In the genomic region with DNA sequence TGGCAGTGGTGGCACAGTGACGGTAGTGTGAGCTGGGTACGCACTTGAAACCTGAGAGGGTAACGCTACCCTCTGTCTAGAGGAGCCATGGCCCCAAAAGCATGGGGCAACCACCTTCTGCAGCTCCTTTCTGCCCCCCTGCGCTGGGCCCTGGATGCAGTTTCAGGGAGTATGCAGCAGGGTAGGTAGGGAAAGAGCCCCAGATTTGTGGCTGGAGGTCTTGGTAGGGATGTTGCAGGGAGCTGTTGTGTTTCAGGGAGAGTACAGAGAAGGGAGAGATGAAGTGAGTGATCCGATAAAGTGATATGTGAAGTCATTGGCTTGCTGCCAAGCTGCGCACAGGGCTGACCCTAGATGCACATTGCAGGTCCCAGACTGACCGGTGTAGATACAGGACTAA, we compare ENCODE assay signal across 15 cellular contexts. TPM values are rescaled to one million over a fixed set of nuclear protein-coding genes. Genes with fewer than 3 reads are reported as not detected.
DNase-seq lines count a peak whose midpoint lies in the region; ATAC-seq, FAIRE-seq and TF ChIP-seq lines count a peak whose summit lies in the region.
"Had no signal": no experiment of that assay in that cellular context is flagged by ENCODE, and none has a peak within 500 bp of the region (broad histone marks: within the 10 kb centered on the region; RNA-seq: fewer than 3 reads in every experiment).

No MANE protein-coding gene starts in this region.

- H3K4me1 Mint-ChIP-seq in activated naive CD8-positive, alpha-beta T cell (ENCODE audit: low read depth) = peaks cover 31% of the 10 kb centered on the region
- peaks cover 28% of the 10 kb centered on the region for H3K4me1 Mint-ChIP-seq in activated naive CD8-positive, alpha-beta T cell treated with anti-CD3 and anti-CD28 coated beads, Interleukin-2, amount 50 U/mL, for 24 hours
- peaks cover 24% of the 10 kb centered on the region for H3K4me1 Mint-ChIP-seq in astrocyte (ENCODE audit: low read depth, unreplicated experiment)
- peaks cover 52% of the 10 kb centered on the region for H3K4me1 Mint-ChIP-seq in stimulated activated effector memory CD8-positive, alpha-beta T cell treated with anti-CD3 and anti-CD28 coated beads, Interleukin-12 subunit alpha, Interleukin-12 subunit beta, amount 100 ng/mL, for 72 hours
- H3K4me1 Mint-ChIP-seq in naive thymus-derived CD8-positive, alpha-beta T cell = peaks cover 22 to 54% (median 50%) of the 10 kb centered on the region in 4 donors

- H3K27me3 Mint-ChIP-seq in activated naive CD8-positive, alpha-beta T cell = no peaks in the 10 kb centered on the region
- no peaks in the 10 kb centered on the region for H3K27me3 Mint-ChIP-seq in activated naive CD8-positive, alpha-beta T cell treated with anti-CD3 and anti-CD28 coated beads, Interleukin-2, amount 50 U/mL, for 24 hours
- no peaks in the 10 kb centered on the region for H3K27me3 Mint-ChIP-seq in astrocyte (ENCODE audit: low read depth, unreplicated experiment)
- H3K27me3 Mint-ChIP-seq in naive thymus-derived CD8-positive, alpha-beta T cell = no peaks in the 10 kb centered on the region

- no peaks in the 10 kb centered on the region for H3K36me3 ChIP-seq in astrocyte (ENCODE audit: insufficient read depth, low read length)

- no peaks in the 10 kb centered on the region for H3K79me2 ChIP-seq in astrocyte (ENCODE audit: insufficient read depth, low read length)

- H3K27me3 ChIP-seq in astrocyte (ENCODE audit: insufficient read depth, low read length) = peaks cover 3% of the 10 kb centered on the region
- H3K27me3 ChIP-seq: BLaER1 treated with 17β-estradiol and CSF1 and Interleukin-3, amounts not matched to agents 10 nM and 100 nM; body of pancreas had no signal

- ATAC-seq in activated naive CD8-positive, alpha-beta T cell treated with anti-CD3 and anti-CD28 coated beads, Interleukin-2, amount 50 U/mL, for 24 hours = no peak
- ATAC-seq in stimulated activated effector memory CD8-positive, alpha-beta T cell treated with anti-CD3 and anti-CD28 coated beads, Interleukin-12 subunit alpha, Interleukin-12 subunit beta, amount 100 ng/mL, for 72 hours = no peak
- no peak for ATAC-seq in naive thymus-derived CD8-positive, alpha-beta T cell
- no peak for ATAC-seq in GM21515 (IDR thresholded peaks at IDR 0.05; ENCODE audit: unreplicated experiment)
- ATAC-seq: body of pancreas, foreskin keratinocyte had no signal

- peaks cover 15% of the 10 kb centered on the region for H3K4me1 ChIP-seq in astrocyte (ENCODE audit: insufficient read depth, low read length)

- TF ChIP-seq CTCF in astrocyte (IDR thresholded peaks at IDR 0.05; ENCODE audit: insufficient read depth, low read depth, low read length) = no peak

- H3K9me3 Mint-ChIP-seq in activated naive CD8-positive, alpha-beta T cell (ENCODE audit: low read depth) = no peaks in the 10 kb centered on the region
- H3K9me3 Mint-ChIP-seq in activated naive CD8-positive, alpha-beta T cell treated with anti-CD3 and anti-CD28 coated beads, Interleukin-2, amount 50 U/mL, for 24 hours = no peaks in the 10 kb centered on the region
- H3K9me3 Mint-ChIP-seq in astrocyte (ENCODE audit: unreplicated experiment) = no peaks in the 10 kb centered on the region
- H3K9me3 Mint-ChIP-seq in stimulated activated effector memory CD8-positive, alpha-beta T cell treated with anti-CD3 and anti-CD28 coated beads, Interleukin-12 subunit alpha, Interleukin-12 subunit beta, amount 100 ng/mL, for 72 hours = no peaks in the 10 kb centered on the region
- H3K9me3 Mint-ChIP-seq in naive thymus-derived CD8-positive, alpha-beta T cell = no peaks in the 10 kb centered on the region

- no peaks in the 10 kb centered on the region for H3K36me3 Mint-ChIP-seq in activated naive CD8-positive, alpha-beta T cell
- H3K36me3 Mint-ChIP-seq in activated naive CD8-positive, alpha-beta T cell treated with anti-CD3 and anti-CD28 coated beads, Interleukin-2, amount 50 U/mL, for 24 hours (ENCODE audit: low read depth) = peaks cover 24% of the 10 kb centered on the region
- H3K36me3 Mint-ChIP-seq in astrocyte (ENCODE audit: low read depth, unreplicated experiment) = peaks cover 3% of the 10 kb centered on the region
- H3K36me3 Mint-ChIP-seq in stimulated activated effector memory CD8-positive, alpha-beta T cell treated with anti-CD3 and anti-CD28 coated beads, Interleukin-12 subunit alpha, Interleukin-12 subunit beta, amount 100 ng/mL, for 72 hours = peaks cover 83% of the 10 kb centered on the region
- H3K36me3 Mint-ChIP-seq in naive thymus-derived CD8-positive, alpha-beta T cell = peaks cover 0 to 11% (median 0%) of the 10 kb centered on the region in 3 donors

- H3K4me2 ChIP-seq in astrocyte (ENCODE audit: low read length) = no peak overlapping the region
- H3K4me2 ChIP-seq: BLaER1 treated with 17β-estradiol and CSF1 and Interleukin-3, amounts not matched to agents 10 nM and 100 nM; PC-9 had no signal

- DNase-seq in activated naive CD8-positive, alpha-beta T cell treated with anti-CD3 and anti-CD28 coated beads, Interleukin-2, amount 50 U/mL, for 24 hours = no peak
- DNase-seq in HT-29 (ENCODE audit: low spot score) (peak; percentile 44), astrocyte (ENCODE audit: low read depth) (no peak), HuH-7 (ENCODE audit: low spot score) (no peak)
- no peak for DNase-seq in stimulated activated effector memory CD8-positive, alpha-beta T cell treated with anti-CD3 and anti-CD28 coated beads, Interleukin-12 subunit alpha, Interleukin-12 subunit beta, amount 100 ng/mL, for 72 hours (ENCODE audit: low spot score in 2 of 2)
- no peak for DNase-seq in naive thymus-derived CD8-positive, alpha-beta T cell
- DNase-seq: effector CD8-positive, alpha-beta T cell; foreskin keratinocyte; KG1; NCI-H187 treated with DMSO at 0.1 percent for 48 hours; PC-9 had no signal

- no peak overlapping the region for H3K4me3 ChIP-seq in astrocyte (ENCODE audit: insufficient read depth, low read depth, low read length)
- H3K4me3 ChIP-seq: BLaER1 treated with 17β-estradiol and CSF1 and Interleukin-3, amounts not matched to agents 10 nM and 100 nM; body of pancreas; PC-9 had no signal

- no peak overlapping the region for H3K27ac ChIP-seq in astrocyte (ENCODE audit: low read depth, low read length)
- H3K27ac ChIP-seq: body of pancreas, foreskin keratinocyte, PC-9 had no signal

- peak overlapping the region; percentile 50 for H3K27ac Mint-ChIP-seq in activated naive CD8-positive, alpha-beta T cell
- no peak overlapping the region for H3K27ac Mint-ChIP-seq in activated naive CD8-positive, alpha-beta T cell treated with anti-CD3 and anti-CD28 coated beads, Interleukin-2, amount 50 U/mL, for 24 hours
- H3K27ac Mint-ChIP-seq in astrocyte (ENCODE audit: unreplicated experiment) = peak overlapping the region; percentile 47
- H3K27ac Mint-ChIP-seq in stimulated activated effector memory CD8-positive, alpha-beta T cell treated with anti-CD3 and anti-CD28 coated beads, Interleukin-12 subunit alpha, Interleukin-12 subunit beta, amount 100 ng/mL, for 72 hours = peak overlapping the region; percentile 89
- H3K27ac Mint-ChIP-seq in naive thymus-derived CD8-positive, alpha-beta T cell = peak overlapping the region in 3 of 10 donors; percentile 4 to 92 (median 50)

- H3K4me3 Mint-ChIP-seq in activated naive CD8-positive, alpha-beta T cell = no peak overlapping the region
- H3K4me3 Mint-ChIP-seq in activated naive CD8-positive, alpha-beta T cell treated with anti-CD3 and anti-CD28 coated beads, Interleukin-2, amount 50 U/mL, for 24 hours = no peak overlapping the region
- no peak overlapping the region for H3K4me3 Mint-ChIP-seq in astrocyte (ENCODE audit: unreplicated experiment)
- no peak overlapping the region for H3K4me3 Mint-ChIP-seq in stimulated activated effector memory CD8-positive, alpha-beta T cell treated with anti-CD3 and anti-CD28 coated beads, Interleukin-12 subunit alpha, Interleukin-12 subunit beta, amount 100 ng/mL, for 72 hours
- H3K4me3 Mint-ChIP-seq in naive thymus-derived CD8-positive, alpha-beta T cell = no peak overlapping the region

- no peak for FAIRE-seq in astrocyte (lab: Jason Lieb, UNC)

- no peak overlapping the region for H3K9ac ChIP-seq in astrocyte (ENCODE audit: low read length)
- H3K9ac ChIP-seq: BLaER1 treated with 17β-estradiol and CSF1 and Interleukin-3, amounts not matched to agents 10 nM and 100 nM had no signal

- H3K9me3 ChIP-seq in astrocyte (ENCODE audit: insufficient read depth, low read depth, low read length) = no peaks in the 10 kb centered on the region
- H3K9me3 ChIP-seq: BLaER1 treated with 17β-estradiol and CSF1 and Interleukin-3, amounts not matched to agents 10 nM and 100 nM; body of pancreas had no signal

- no peak overlapping the region for H2AFZ ChIP-seq in astrocyte (ENCODE audit: low read depth, low read length)
- H2AFZ ChIP-seq: PC-9 had no signal

- H4K20me1 ChIP-seq in astrocyte (ENCODE audit: insufficient read depth, low read length) = peaks cover 32% of the 10 kb centered on the region

- POLR2A ChIA-PET in naive thymus-derived CD8-positive, alpha-beta T cell (lab: Charles Lee) = interaction anchor here (1.3 to 12.0 kb wide), 4 partner anchors 8 to 18 kb away, joined by 5 to 192 read pairs (median 36); a partner anchor contains a TSS

RNA-seq across cellular contexts. Expression of a gene that starts 2.7 kb away (rescaled TPM):
- 0.56 TPM in 1 of 2 replicates, not detected in the other for total RNA-seq in HT-29 (2014; rRNA removed; shearing (Covaris generic))
- 0.70 and 0.79 TPM in 2 replicates for total RNA-seq in astrocyte
- 1 to 10 TPM; 3.3 to 3.9 TPM for total RNA-seq in naive thymus-derived CD8-positive, alpha-beta T cell
- polyA plus RNA-seq in naive thymus-derived CD8-positive, alpha-beta T cell = not detected

RNA-seq across cellular contexts. Expression of a gene that starts 14.3 kb away (rescaled TPM):
- 20.0 and 22.9 TPM in 2 replicates for total RNA-seq in HT-29 (2014; rRNA removed; shearing (Covaris generic))
- total RNA-seq in astrocyte = 9.6 and 10.6 TPM in 2 replicates
- total RNA-seq in naive thymus-derived CD8-positive, alpha-beta T cell = 100 to 1,000 TPM in 1 of 2 experiments, 10 to 100 TPM in 1; 96.4 to 106 TPM
- 10 to 100 TPM; 11.1 to 24.8 (median 15.0) TPM for polyA plus RNA-seq in naive thymus-derived CD8-positive, alpha-beta T cell

RNA-seq across cellular contexts. Expression of a gene that starts 23.6 kb away (rescaled TPM):
- 184 and 203 TPM in 2 replicates for total RNA-seq in HT-29 (2014; rRNA removed; shearing (Covaris generic))
- total RNA-seq in astrocyte = 85.0 and 94.9 TPM in 2 replicates
- 100 to 1,000 TPM; 184 to 192 TPM for total RNA-seq in naive thymus-derived CD8-positive, alpha-beta T cell
- 100 to 1,000 TPM; 180 to 222 (median 218) TPM for polyA plus RNA-seq in naive thymus-derived CD8-positive, alpha-beta T cell

RNA-seq across cellular contexts. Expression of a gene that starts 36.1 kb away (rescaled TPM):
- total RNA-seq in HT-29 (2014; rRNA removed; shearing (Covaris generic)) = not detected in 2 replicates
- total RNA-seq in astrocyte = 65.0 and 102 TPM in 2 replicates
- total RNA-seq in naive thymus-derived CD8-positive, alpha-beta T cell = 10 to 100 TPM; 37.1 to 38.5 TPM
- polyA plus RNA-seq in naive thymus-derived CD8-positive, alpha-beta T cell = 10 to 100 TPM in 1 of 3 donors, 1 to 10 TPM in 2; 2.4 to 10.4 (median 4.2) TPM

RNA-seq across cellular contexts. Expression of a gene that starts 55.3 kb away (rescaled TPM):
- 258 and 277 TPM in 2 replicates for total RNA-seq in HT-29 (2014; rRNA removed; shearing (Covaris generic))
- 59.9 and 67.7 TPM in 2 replicates for total RNA-seq in astrocyte
- total RNA-seq in naive thymus-derived CD8-positive, alpha-beta T cell = 10 to 100 TPM; 70.5 to 72.4 TPM
- polyA plus RNA-seq in naive thymus-derived CD8-positive, alpha-beta T cell = 100 to 1,000 TPM in 1 of 3 donors, 10 to 100 TPM in 2; 64.3 to 102 (median 89.4) TPM
